21 cellular contexts compared by ENCODE assay signal in the genomic region with DNA sequence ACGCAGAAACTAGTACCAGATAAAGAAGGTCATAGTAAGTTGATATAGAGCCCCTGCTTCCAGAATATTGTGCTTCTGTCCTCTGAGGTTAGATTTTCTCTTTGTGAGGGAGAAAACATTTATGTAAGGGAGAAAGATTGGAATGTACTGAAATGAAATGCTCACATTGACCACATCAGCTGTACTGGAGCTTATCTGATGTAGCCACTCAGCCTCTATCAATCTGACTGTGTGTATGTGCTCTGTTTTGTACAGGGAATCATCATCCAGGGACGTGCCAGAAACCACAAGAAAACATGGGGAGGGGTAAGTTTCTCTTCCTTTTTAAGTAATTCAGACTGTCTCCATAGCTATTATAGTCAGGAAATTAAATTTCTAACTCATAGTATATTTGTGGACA. TPM values are rescaled to one million over a fixed set of nuclear protein-coding genes. Genes with fewer than 3 reads are reported as not detected.
DNase-seq lines count a peak whose midpoint lies in the region; ATAC-seq and TF ChIP-seq lines count a peak whose summit lies in the region.
"Had no signal": no experiment of that assay in that cellular context is flagged by ENCODE, and none has a peak within 500 bp of the region (broad histone marks: within the 10 kb centered on the region; RNA-seq: fewer than 3 reads in every experiment).

No MANE protein-coding gene starts in this region.

- no peaks in the 10 kb centered on the region for H3K9me2 ChIP-seq in SK-N-SH

- H3K4me1 ChIP-seq in SK-N-SH (ENCODE audit: control insufficient read depth in 1 of 2, insufficient read depth in 2 of 2, low read depth in 1 of 2, low read length in 1 of 2): peaks cover 0 to 6% of the 10 kb centered on the region in 2 experiments; a peak in 1 of 4 replicates
- H3K4me1 ChIP-seq: parathyroid adenoma had no signal

- H4K20me1 ChIP-seq in SK-N-SH (ENCODE audit: insufficient read depth): no peaks in the 10 kb centered on the region

- ATAC-seq in HG03469 (IDR thresholded peaks at IDR 0.05; ENCODE audit: unreplicated experiment): no peak
- ATAC-seq: activated CD8-positive, alpha-beta memory T cell treated with anti-CD3 and anti-CD28 coated beads, Interleukin-2, amount 10 ng/mL, durations not matched to agents 7 days and 5 days; HepG2 had no signal

- no peaks in the 10 kb centered on the region for H3F3A ChIP-seq in SK-N-SH (replicated peaks; ENCODE audit: insufficient read depth)

- no peak overlapping the region for H3K4me3 ChIP-seq in SK-N-SH (ENCODE audit: low read depth in 2 of 2, low read length in 1 of 2)

- WGBS in SK-N-SH (ENCODE audit: low lambda C conversion rate): 0% methylated on average over 2 of the region's 2 CpGs

- H3K79me2 ChIP-seq in SK-N-SH (ENCODE audit: insufficient read depth): no peaks in the 10 kb centered on the region
- H3K79me2 ChIP-seq: parathyroid adenoma had no signal

- no peaks in the 10 kb centered on the region for H3K27me3 ChIP-seq in SK-N-SH (ENCODE audit: insufficient read depth)

- no peak for TF ChIP-seq EP300 in SK-N-SH (IDR thresholded peaks at IDR 0.05; ENCODE audit: borderline replicate concordance in 1 of 2, low read depth in 1 of 2, low read length in 1 of 2)

- no peak overlapping the region for H3K9ac ChIP-seq in SK-N-SH
- H3K9ac ChIP-seq: parathyroid adenoma had no signal

- peak overlapping the region; percentile 31; the same call in 1 of the 2 replicates for H3K4me2 ChIP-seq in SK-N-SH

- CTCF ChIA-PET in SK-N-SH (lab: Yijun Ruan, JAX): interaction anchor here (1.1 kb wide), 1 partner anchor 20 kb away, joined by 3 read pairs; no protein-coding TSS in a partner anchor

- H3K9me3 ChIP-seq in SK-N-SH: no peaks in the 10 kb centered on the region

- H3K36me3 ChIP-seq in SK-N-SH (replicated peaks in 1 of 2; ENCODE audit: control insufficient read depth in 1 of 2, insufficient read depth in 2 of 2, low read length in 1 of 2): no peaks in the 10 kb centered on the region

- H2AFZ ChIP-seq in SK-N-SH (ENCODE audit: low read depth): no peak overlapping the region
- H2AFZ ChIP-seq: parathyroid adenoma had no signal

- H3K27ac ChIP-seq in SK-N-SH (ENCODE audit: low read depth in 2 of 2, low read length in 1 of 2): peak overlapping the region in 1 of 2 experiments; percentile 32; a peak in 2 of 4 replicates
- H3K27ac ChIP-seq: parathyroid adenoma had no signal

- peak; percentile 11 for DNase-seq in H4 (ENCODE audit: low spot score)
- DNase-seq in SK-N-SH: no peak
- peak; percentile 28 for DNase-seq in fibroblast of peridontal ligament (ENCODE audit: extremely low read depth)
- DNase-seq in renal cortical epithelial cell (ENCODE audit: low read depth): peak; percentile 38
- DNase-seq in SKM-1 (lab: John Stamatoyannopoulos, UW; ENCODE audit: unreplicated experiment): no peak
- no peak for DNase-seq in COLO668 (lab: John Stamatoyannopoulos, UW; ENCODE audit: unreplicated experiment)
- no peak for DNase-seq in activated CD4-positive, alpha-beta T cell treated with anti-CD3 and anti-CD28 coated beads for 48 hours
- DNase-seq: activated CD8-positive, alpha-beta memory T cell treated with anti-CD3 and anti-CD28 coated beads, Interleukin-2, amount 10 ng/mL, durations not matched to agents 7 days and 5 days; activated naive CD4-positive, alpha-beta T cell; central memory CD4-positive, alpha-beta T cell; glutamatergic neuron; HCEC 1CT; NCI-H1092; RPMI8226; stimulated activated CD4-positive, alpha-beta T cell treated with anti-CD3 and anti-CD28 coated beads, Interleukin-12 subunit alpha, Interleukin-12 subunit beta, amount 100 ng/mL, for 4 hours; stimulated activated naive CD4-positive, alpha-beta T cell treated with Interleukin-2 at 50 U/mL for 16 hours had no signal

- no peak for TF ChIP-seq RAD21 in SK-N-SH (IDR thresholded peaks at IDR 0.05; ENCODE audit: low read length)

- no peak for TF ChIP-seq CTCF in SK-N-SH (IDR thresholded peaks at IDR 0.05)

- POLR2A ChIA-PET in SK-N-SH (lab: Yijun Ruan, JAX): no interaction called here

TF ChIP-seq in SK-N-SH, 30 proteins besides CTCF, POLR2A, EP300 and RAD21 (continues in another document):
- TF ChIP-seq, protein P1, sequence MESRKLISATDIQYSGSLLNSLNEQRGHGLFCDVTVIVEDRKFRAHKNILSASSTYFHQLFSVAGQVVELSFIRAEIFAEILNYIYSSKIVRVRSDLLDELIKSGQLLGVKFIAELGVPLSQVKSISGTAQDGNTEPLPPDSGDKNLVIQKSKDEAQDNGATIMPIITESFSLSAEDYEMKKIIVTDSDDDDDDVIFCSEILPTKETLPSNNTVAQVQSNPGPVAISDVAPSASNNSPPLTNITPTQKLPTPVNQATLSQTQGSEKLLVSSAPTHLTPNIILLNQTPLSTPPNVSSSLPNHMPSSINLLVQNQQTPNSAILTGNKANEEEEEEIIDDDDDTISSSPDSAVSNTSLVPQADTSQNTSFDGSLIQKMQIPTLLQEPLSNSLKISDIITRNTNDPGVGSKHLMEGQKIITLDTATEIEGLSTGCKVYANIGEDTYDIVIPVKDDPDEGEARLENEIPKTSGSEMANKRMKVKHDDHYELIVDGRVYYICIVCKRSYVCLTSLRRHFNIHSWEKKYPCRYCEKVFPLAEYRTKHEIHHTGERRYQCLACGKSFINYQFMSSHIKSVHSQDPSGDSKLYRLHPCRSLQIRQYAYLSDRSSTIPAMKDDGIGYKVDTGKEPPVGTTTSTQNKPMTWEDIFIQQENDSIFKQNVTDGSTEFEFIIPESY (IDR thresholded peaks at IDR 0.05; ENCODE audit: borderline replicate concordance, low read depth): no peak
- TF ChIP-seq TAF1 (IDR thresholded peaks at IDR 0.05; ENCODE audit: borderline replicate concordance, low read depth, low read length) (no peak), YY1 (IDR thresholded peaks at IDR 0.05; ENCODE audit: low read depth) (no peak), FOXM1 (IDR thresholded peaks at IDR 0.05; ENCODE audit: low read depth) (no peak), CHD2 (IDR thresholded peaks at IDR 0.05; ENCODE audit: low read length, partially characterized antibody) (no peak), RFX5 (IDR thresholded peaks at IDR 0.05; ENCODE audit: low read length) (no peak), EZH2phosphoT487 (IDR thresholded peaks at IDR 0.05; ENCODE audit: borderline replicate concordance, low read depth) (no peak), FOSL2 (IDR thresholded peaks at IDR 0.05; ENCODE audit: borderline replicate concordance, low read depth) (peak; percentile 47; the same call in 1 of the 2 replicates), NFIC (IDR thresholded peaks at IDR 0.05; ENCODE audit: borderline replicate concordance) (peak; percentile 63), SIN3A (IDR thresholded peaks at IDR 0.05; ENCODE audit: borderline replicate concordance, low read depth, low read length) (no peak), ELF1 (IDR thresholded peaks at IDR 0.05) (no peak), GATA2 (CRISPR knock-in tag; IDR thresholded peaks at IDR 0.05) (no peak), FOXJ3 (CRISPR knock-in tag; IDR thresholded peaks at IDR 0.05) (no peak), TCF12 (IDR thresholded peaks at IDR 0.05) (peak; percentile 87), MXI1 (IDR thresholded peaks at IDR 0.05; ENCODE audit: low read depth, low read length) (no peak), GABPA (IDR thresholded peaks at IDR 0.05; ENCODE audit: low read depth) (no peak), SMC3 (IDR thresholded peaks at IDR 0.05; ENCODE audit: low read depth, low read length) (no peak), POLR2AphosphoS5 (IDR thresholded peaks at IDR 0.05; ENCODE audit: low read depth, low read length) (0 out of 2 replicates have a peak, but pooled peaks have one; percentile 17), RXRA (IDR thresholded peaks at IDR 0.05; ENCODE audit: borderline replicate concordance, low read depth) (no peak), NRF1 (IDR thresholded peaks at IDR 0.05; ENCODE audit: low read depth, low read length) (no peak)
- TF ChIP-seq, protein P2, sequence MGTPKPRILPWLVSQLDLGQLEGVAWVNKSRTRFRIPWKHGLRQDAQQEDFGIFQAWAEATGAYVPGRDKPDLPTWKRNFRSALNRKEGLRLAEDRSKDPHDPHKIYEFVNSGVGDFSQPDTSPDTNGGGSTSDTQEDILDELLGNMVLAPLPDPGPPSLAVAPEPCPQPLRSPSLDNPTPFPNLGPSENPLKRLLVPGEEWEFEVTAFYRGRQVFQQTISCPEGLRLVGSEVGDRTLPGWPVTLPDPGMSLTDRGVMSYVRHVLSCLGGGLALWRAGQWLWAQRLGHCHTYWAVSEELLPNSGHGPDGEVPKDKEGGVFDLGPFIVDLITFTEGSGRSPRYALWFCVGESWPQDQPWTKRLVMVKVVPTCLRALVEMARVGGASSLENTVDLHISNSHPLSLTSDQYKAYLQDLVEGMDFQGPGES (IDR thresholded peaks at IDR 0.05; ENCODE audit: low read depth, low read length): no peak
- TF ChIP-seq, protein P3, sequence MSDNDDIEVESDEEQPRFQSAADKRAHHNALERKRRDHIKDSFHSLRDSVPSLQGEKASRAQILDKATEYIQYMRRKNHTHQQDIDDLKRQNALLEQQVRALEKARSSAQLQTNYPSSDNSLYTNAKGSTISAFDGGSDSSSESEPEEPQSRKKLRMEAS (IDR thresholded peaks at IDR 0.05; ENCODE audit: low read depth): 0 out of 2 replicates have a peak, but pooled peaks have one; percentile 14
- TF ChIP-seq, protein P4, sequence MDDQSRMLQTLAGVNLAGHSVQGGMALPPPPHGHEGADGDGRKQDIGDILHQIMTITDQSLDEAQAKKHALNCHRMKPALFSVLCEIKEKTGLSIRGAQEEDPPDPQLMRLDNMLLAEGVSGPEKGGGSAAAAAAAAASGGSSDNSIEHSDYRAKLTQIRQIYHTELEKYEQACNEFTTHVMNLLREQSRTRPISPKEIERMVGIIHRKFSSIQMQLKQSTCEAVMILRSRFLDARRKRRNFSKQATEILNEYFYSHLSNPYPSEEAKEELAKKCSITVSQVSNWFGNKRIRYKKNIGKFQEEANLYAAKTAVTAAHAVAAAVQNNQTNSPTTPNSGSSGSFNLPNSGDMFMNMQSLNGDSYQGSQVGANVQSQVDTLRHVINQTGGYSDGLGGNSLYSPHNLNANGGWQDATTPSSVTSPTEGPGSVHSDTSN (IDR thresholded peaks at IDR 0.05): peak; percentile 85
- TF ChIP-seq, protein P5, sequence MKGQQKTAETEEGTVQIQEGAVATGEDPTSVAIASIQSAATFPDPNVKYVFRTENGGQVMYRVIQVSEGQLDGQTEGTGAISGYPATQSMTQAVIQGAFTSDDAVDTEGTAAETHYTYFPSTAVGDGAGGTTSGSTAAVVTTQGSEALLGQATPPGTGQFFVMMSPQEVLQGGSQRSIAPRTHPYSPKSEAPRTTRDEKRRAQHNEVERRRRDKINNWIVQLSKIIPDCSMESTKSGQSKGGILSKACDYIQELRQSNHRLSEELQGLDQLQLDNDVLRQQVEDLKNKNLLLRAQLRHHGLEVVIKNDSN (IDR thresholded peaks at IDR 0.05; ENCODE audit: borderline replicate concordance, low read depth): no peak

RNA-seq across cellular contexts. Expression of a gene that starts 56.8 kb away (rescaled TPM):
- 14.5 and 24.0 TPM in 2 replicates for total RNA-seq in H4 (2014; rRNA removed; shearing (Covaris generic))
- 3.0 and 4.0 TPM in 2 replicates for polyA plus RNA-seq in SK-N-SH (2012; rRNA removed)
- polyA plus RNA-seq in SK-N-SH (2012; cell fraction: cytosol; rRNA removed): 4.1 and 4.8 TPM in 2 replicates
- 2.5 and 3.6 TPM in 2 replicates for polyA plus RNA-seq in SK-N-SH (2012; cell fraction: nucleus; rRNA removed)
- 46.0 and 83.3 TPM in 2 replicates for total RNA-seq in renal cortical epithelial cell
- total RNA-seq: activated CD8-positive, alpha-beta memory T cell treated with anti-CD3 and anti-CD28 coated beads, Interleukin-2, amount 10 ng/mL, durations not matched to agents 7 days and 5 days; G401; T-helper 1 cell treated with Interleukin-12 subunit alpha and Interleukin-12 subunit beta and Interleukin-4 antibody, amounts not matched to agents 30 ng/mL and 1 ng/mL, for 36 hours had no signal

Comparison
In these comparisons a context has a peak if more than half of its experiments do, and no peak if none do; other contexts are left out.
1. DNase-seq: peak in H4 (single experiment), fibroblast of peridontal ligament (single experiment) and renal cortical epithelial cell (single experiment); none in SK-N-SH (single experiment), SKM-1 (single experiment), COLO668 (single experiment) and activated CD4-positive, alpha-beta T cell treated with anti-CD3 and anti-CD28 coated beads for 48 hours (single experiment).